ENCODE assay signal across 18 cellular contexts in genomic region chr4:2182981-2183380, GRCh38.
"Had no signal": no experiment of that assay in that cellular context is flagged by ENCODE, and none has a peak within 500 bp of the region (broad histone marks: within the 10 kb centered on the region; RNA-seq: fewer than 3 reads in every experiment).

No MANE protein-coding gene starts in this region.

- H3K4me3 ChIP-seq: body of pancreas, hepatocyte, left lung, mucosa of descending colon, pancreas, sigmoid colon, spleen had no signal

- H3K27ac ChIP-seq: body of pancreas, hepatocyte, left lung, pancreas, sigmoid colon, spleen had no signal

- H3K36me3 ChIP-seq: left lung, pancreas, sigmoid colon, spleen had no signal

- ATAC-seq: activated CD8-positive, alpha-beta T cell treated with anti-CD3 and anti-CD28 coated beads, Interleukin-2, amount 10 ng/mL, durations not matched to agents 7 days and 5 days; activated T-cell treated with anti-CD3 and anti-CD28 coated beads, Interleukin-2, amount 50 U/mL, for 72 hours; body of pancreas; left lung; mucosa of descending colon; naive thymus-derived CD4-positive, alpha-beta T cell; pancreas; stimulated activated naive CD8-positive, alpha-beta T cell treated with anti-CD3 and anti-CD28 coated beads, Interleukin-15, amount 100 ng/mL, for 72 hours had no signal

- H2AFZ ChIP-seq: hepatocyte had no signal

- H3K27me3 ChIP-seq: body of pancreas, hepatocyte, left lung, pancreas, sigmoid colon, spleen had no signal

- DNase-seq: activated B cell treated with CpG ODN at 0.5 μM for 24 hours; activated CD4-positive, alpha-beta T cell treated with anti-CD3 and anti-CD28 coated beads for 48 hours; activated CD8-positive, alpha-beta memory T cell treated with anti-CD3 and anti-CD28 coated beads, Interleukin-2, amount 50 U/mL, for 4 hours; activated CD8-positive, alpha-beta T cell treated with anti-CD3 and anti-CD28 coated beads, Interleukin-2, amount 10 ng/mL, durations not matched to agents 7 days and 5 days; activated gamma-delta T cell; activated T-cell treated with anti-CD3 and anti-CD28 coated beads, Interleukin-2, amount 50 U/mL, for 72 hours; amygdala; body of pancreas; cerebellar nuclear complex; dermis blood vessel endothelial cell; left lung; mucosa of descending colon; naive thymus-derived CD4-positive, alpha-beta T cell; pancreas; sigmoid colon; spleen; stimulated activated naive CD8-positive, alpha-beta T cell treated with anti-CD3 and anti-CD28 coated beads, Interleukin-15, amount 100 ng/mL, for 72 hours had no signal

- H3K4me1 ChIP-seq: body of pancreas, left lung, pancreas, sigmoid colon, spleen had no signal

- H3K4me2 ChIP-seq: hepatocyte had no signal

- H3K9me3 ChIP-seq: body of pancreas, mucosa of descending colon, pancreas had no signal
